In genomic region chr13:95298971-95299627, GRCh38 we compare ENCODE assay signal across 8 cellular contexts. TPM values are rescaled to one million over a fixed set of nuclear protein-coding genes. Genes with fewer than 3 reads are reported as not detected.
A peak's percentile ranks its signal among the peaks of the same experiment; 100 is the strongest.
DNase-seq lines count a peak whose midpoint lies in the region; ATAC-seq and TF ChIP-seq lines count a peak whose summit lies in the region.

No MANE protein-coding gene starts in this region.

- peak overlapping the region; percentile 76 for H4K5ac ChIP-seq in IMR-90 (ENCODE audit: low read depth, low read length)

- in situ Hi-C loops in IMR-90 (cut with MboI; ENCODE audit: low sequenced_read_pairs): no loop called here

- H2BK15ac ChIP-seq in IMR-90 (ENCODE audit: low read depth, low read length) (peak overlapping the region; percentile 50; the same call in 1 of the 3 replicates), mesenchymal stem cell (ENCODE audit: low read depth, poor library complexity, severe bottlenecking) (no peak overlapping the region)

- H3K27ac ChIP-seq in BLaER1 (no peak overlapping the region), IMR-90 (ENCODE audit: insufficient read depth, low read length) (peak overlapping the region; percentile 75; the same call in 1 of the 2 replicates), mesenchymal stem cell (ENCODE audit: low read length, poor library complexity, severe bottlenecking) (peak overlapping the region; percentile 62), ascending aorta (no peak overlapping the region)

- H2AFZ ChIP-seq in IMR-90 (replicated peaks; ENCODE audit: low read length, poor library complexity): no peak overlapping the region
- no peak overlapping the region for H2AFZ ChIP-seq in mesenchymal stem cell (ENCODE audit: low read depth, low read length)

- CTCF ChIA-PET in IMR-90 (lab: Yijun Ruan, JAX): interaction anchor here (0.9 to 3.4 kb wide), 4 partner anchors 13 to 109 kb away, joined by 3 to 17 read pairs (median 7); no protein-coding TSS in a partner anchor

- H3K27me3 Mint-ChIP-seq in activated naive CD8-positive, alpha-beta T cell treated with anti-CD3 and anti-CD28 coated beads, Interleukin-2, amount 50 U/mL, for 24 hours: peaks cover 7% of the 10 kb centered on the region

- 0% methylated on average over 1 of the region's 11 CpGs; no CpG with 5 or more reads in 1 of the 2 experiments for WGBS in IMR-90 (ENCODE audit: extremely low coverage in 2 of 2, insufficient read length in 1 of 2), 2 experiments
- 55% methylated on average over 9 of the region's 11 CpGs for WGBS in mesenchymal stem cell

- H3K9me3 Mint-ChIP-seq in activated naive CD8-positive, alpha-beta T cell treated with anti-CD3 and anti-CD28 coated beads, Interleukin-2, amount 50 U/mL, for 24 hours: no peaks in the 10 kb centered on the region

- no peak for TF ChIP-seq RAD21 in IMR-90 (IDR thresholded peaks at IDR 0.05; ENCODE audit: low read length)

- H3K9me1 ChIP-seq in IMR-90 (ENCODE audit: insufficient read depth, low read length): peaks cover 21% of the 10 kb centered on the region

- peak overlapping the region; percentile 47; the same call in 1 of the 2 replicates for H2BK20ac ChIP-seq in IMR-90 (ENCODE audit: low read depth, low read length)

- ATAC-seq in IMR-90 (ENCODE audit: low read depth) (no peak), HG03432 (IDR thresholded peaks at IDR 0.05; ENCODE audit: unreplicated experiment) (no peak)
- ATAC-seq in activated naive CD8-positive, alpha-beta T cell treated with anti-CD3 and anti-CD28 coated beads, Interleukin-2, amount 50 U/mL, for 24 hours: peak; percentile 61

- peak overlapping the region; percentile 74 for H2AK5ac ChIP-seq in IMR-90 (ENCODE audit: low read depth, low read length)
- H2AK5ac ChIP-seq in mesenchymal stem cell (ENCODE audit: low read length, severe bottlenecking): peak overlapping the region; percentile 76

- H3K18ac ChIP-seq in IMR-90 (ENCODE audit: low read depth, low read length) (peak overlapping the region; percentile 40), mesenchymal stem cell (ENCODE audit: low read depth in 1 of 2, low read length in 2 of 2) (peak overlapping the region in 1 of 2 experiments; percentile 11)

- peak overlapping the region; percentile 74 for H3K4ac ChIP-seq in IMR-90 (ENCODE audit: low read depth, low read length)
- H3K4ac ChIP-seq in mesenchymal stem cell (ENCODE audit: low read depth in 1 of 2, low read length in 2 of 2): no peak overlapping the region

- H3K4me2 ChIP-seq in BLaER1: peak overlapping the region; percentile 94; the same call in 1 of the 2 replicates
- peak overlapping the region; percentile 67 for H3K4me2 ChIP-seq in IMR-90 (ENCODE audit: low read depth, low read length)
- H3K4me2 ChIP-seq in mesenchymal stem cell (ENCODE audit: low read length, poor library complexity, severe bottlenecking): peak overlapping the region; percentile 40

- H4K8ac ChIP-seq in IMR-90 (ENCODE audit: low read depth in 2 of 2, low read length in 2 of 2) (peak overlapping the region in 1 of 2 experiments; percentile 64; a peak in 2 of 4 replicates), mesenchymal stem cell (ENCODE audit: low read length) (no peak overlapping the region)

- H2AK9ac ChIP-seq in IMR-90 (replicated peaks; ENCODE audit: low read depth, low read length, poor library complexity): peak overlapping the region; percentile 21

- H3K4me1 ChIP-seq in BLaER1 (peaks cover 20% of the 10 kb centered on the region), IMR-90 (ENCODE audit: control insufficient read depth, insufficient read depth, low read length) (peaks cover 20% of the 10 kb centered on the region), mesenchymal stem cell (ENCODE audit: control insufficient read depth, insufficient read depth, low read depth, low read length) (peaks cover 18% of the 10 kb centered on the region), BE2C (no peaks in the 10 kb centered on the region; the same call in 1 of the 2 replicates), ascending aorta (peaks cover 0 to 2% of the 10 kb centered on the region in 2 donors)

- TF ChIP-seq CTCF in IMR-90 (conservative IDR thresholded peaks at IDR 0.05; ENCODE audit: low read depth, low read length) (no peak), BE2C (IDR thresholded peaks at IDR 0.05; ENCODE audit: low read depth, low read length) (no peak), ascending aorta (IDR thresholded peaks at IDR 0.05) (no peak)

- peak overlapping the region; percentile 38 for H2BK5ac ChIP-seq in IMR-90 (ENCODE audit: low read depth, low read length, poor library complexity, severe bottlenecking)
- H2BK5ac ChIP-seq in mesenchymal stem cell (ENCODE audit: low read depth, low read length, poor library complexity, severe bottlenecking): no peak overlapping the region

- no peak overlapping the region for H2BK12ac ChIP-seq in mesenchymal stem cell (ENCODE audit: low read length in 2 of 2)

- TF ChIP-seq POLR2A in IMR-90 (IDR thresholded peaks at IDR 0.05; ENCODE audit: low read depth, low read length): no peak

- H3K23ac ChIP-seq in IMR-90 (ENCODE audit: low read depth, low read length) (0 out of 2 replicates have a peak overlapping the region, but pooled peaks have one; percentile 32), mesenchymal stem cell (ENCODE audit: low read length in 2 of 2) (no peak overlapping the region)

- H4K20me1 ChIP-seq in BLaER1 (peaks cover 33% of the 10 kb centered on the region), IMR-90 (ENCODE audit: insufficient read depth, low read length) (peaks cover 39% of the 10 kb centered on the region)

- peak; percentile 94 for DNase-seq in IMR-90
- DNase-seq in activated naive CD8-positive, alpha-beta T cell treated with anti-CD3 and anti-CD28 coated beads, Interleukin-2, amount 50 U/mL, for 24 hours: peak; percentile 18
- peak; percentile 77 for DNase-seq in mesenchymal stem cell
- no peak for DNase-seq in medulla oblongata (ENCODE audit: extremely low spot score)
- no peak for DNase-seq in BE2C
- DNase-seq in ascending aorta (ENCODE audit: low spot score in 2 of 2): no peak

- peaks cover 26 to 77% of the 10 kb centered on the region in 2 experiments for H3K79me1 ChIP-seq in IMR-90 (ENCODE audit: low read depth in 1 of 2, low read length in 2 of 2)
- H3K79me1 ChIP-seq in mesenchymal stem cell (replicated peaks; ENCODE audit: low read length, poor library complexity, severe bottlenecking): peaks cover 8% of the 10 kb centered on the region

- dilution Hi-C loops in IMR-90 (cut with HindIII; ENCODE audit: low sequenced_read_pairs, unreplicated experiment): no loop called here

- TSS peak; percentile 13 for BruUV-seq in IMR-90 (replicated peaks; lab: Mats Ljungman, UMichigan)

- H3K9ac ChIP-seq in BLaER1 (no peak overlapping the region), IMR-90 (ENCODE audit: low read depth, low read length) (no peak overlapping the region), mesenchymal stem cell (ENCODE audit: low read length) (no peak overlapping the region)

- no peak overlapping the region for H3K4me3 ChIP-seq in BLaER1
- H3K4me3 ChIP-seq in IMR-90 (ENCODE audit: insufficient read depth, low read depth, low read length): no peak overlapping the region
- H3K4me3 ChIP-seq in mesenchymal stem cell (ENCODE audit: insufficient read depth in 1 of 2, low read depth in 1 of 2, low read length in 2 of 2): no peak overlapping the region
- H3K4me3 ChIP-seq in BE2C (ENCODE audit: low read depth, low read length): no peak overlapping the region
- H3K4me3 ChIP-seq in ascending aorta: no peak overlapping the region

- intact Hi-C loops in IMR-90 (cut with micrococcal nuclease) (no loop called here), ascending aorta (cut with DNase I) (loop anchor here (10.0 kb wide), 1 partner anchor 106 kb away; no protein-coding TSS in a partner anchor)

- H3K4me1 Mint-ChIP-seq in activated naive CD8-positive, alpha-beta T cell treated with anti-CD3 and anti-CD28 coated beads, Interleukin-2, amount 50 U/mL, for 24 hours: peaks cover 49% of the 10 kb centered on the region

- H3K36me3 ChIP-seq in BLaER1 (peaks cover 9% of the 10 kb centered on the region; the same call in 1 of the 2 replicates), IMR-90 (ENCODE audit: control insufficient read depth, insufficient read depth, low read length) (peaks cover 17% of the 10 kb centered on the region), mesenchymal stem cell (ENCODE audit: control insufficient read depth in 1 of 2, insufficient read depth in 2 of 2, low read depth in 1 of 2, low read length in 2 of 2) (peaks cover 0 to 3% of the 10 kb centered on the region in 2 experiments), BE2C (no peaks in the 10 kb centered on the region), ascending aorta (no peaks in the 10 kb centered on the region)

- peaks cover 16% of the 10 kb centered on the region for H3K36me3 Mint-ChIP-seq in activated naive CD8-positive, alpha-beta T cell treated with anti-CD3 and anti-CD28 coated beads, Interleukin-2, amount 50 U/mL, for 24 hours (ENCODE audit: low read depth)

- POLR2A ChIA-PET in IMR-90 (lab: Charles Lee; ENCODE audit: unreplicated experiment): interaction anchor here (0.6 to 0.9 kb wide), 3 partner anchors 79 to 238 kb away, joined by 3 to 7 read pairs (median 6); no protein-coding TSS in a partner anchor

- no peak overlapping the region for H3K56ac ChIP-seq in IMR-90 (ENCODE audit: extremely low read depth, insufficient read depth, low read length)

- H2BK120ac ChIP-seq in IMR-90 (ENCODE audit: low read depth, low read length): peak overlapping the region; percentile 45
- peak overlapping the region; percentile 11 for H2BK120ac ChIP-seq in mesenchymal stem cell (ENCODE audit: low read depth, low read length)

- no peaks in the 10 kb centered on the region for H3K27me3 ChIP-seq in BLaER1
- H3K27me3 ChIP-seq in IMR-90 (ENCODE audit: control insufficient read depth, insufficient read depth, low read length): no peaks in the 10 kb centered on the region
- H3K27me3 ChIP-seq in mesenchymal stem cell (ENCODE audit: control insufficient read depth in 1 of 2, insufficient read depth in 1 of 2, low read length in 2 of 2): no peaks in the 10 kb centered on the region
- no peaks in the 10 kb centered on the region for H3K27me3 ChIP-seq in BE2C
- H3K27me3 ChIP-seq in ascending aorta: no peaks in the 10 kb centered on the region

- H3K4me3 Mint-ChIP-seq in activated naive CD8-positive, alpha-beta T cell treated with anti-CD3 and anti-CD28 coated beads, Interleukin-2, amount 50 U/mL, for 24 hours: peak overlapping the region; percentile 95

- H3K27ac Mint-ChIP-seq in activated naive CD8-positive, alpha-beta T cell treated with anti-CD3 and anti-CD28 coated beads, Interleukin-2, amount 50 U/mL, for 24 hours: peak overlapping the region; percentile 85

- no peaks in the 10 kb centered on the region for H3K9me3 ChIP-seq in BLaER1
- no peaks in the 10 kb centered on the region for H3K9me3 ChIP-seq in IMR-90 (ENCODE audit: control insufficient read depth, insufficient read depth, low read length)
- H3K9me3 ChIP-seq in mesenchymal stem cell (ENCODE audit: control insufficient read depth, low read length): no peaks in the 10 kb centered on the region
- no peaks in the 10 kb centered on the region; the same call in 1 of the 2 replicates for H3K9me3 ChIP-seq in BE2C
- H3K9me3 ChIP-seq in ascending aorta: no peaks in the 10 kb centered on the region

- peak overlapping the region; percentile 76 for H3K14ac ChIP-seq in IMR-90 (replicated peaks; ENCODE audit: low read depth, low read length)
- no peak overlapping the region for H3K14ac ChIP-seq in mesenchymal stem cell (ENCODE audit: low read length in 2 of 2)

- H4K91ac ChIP-seq in IMR-90 (ENCODE audit: insufficient read depth, low read depth, low read length) (peak overlapping the region; percentile 57; the same call in 1 of the 2 replicates), mesenchymal stem cell (ENCODE audit: low read length) (no peak overlapping the region)

RNA-seq across cellular contexts. Expression of gene ABCC4, which starts 2.2 kb away (rescaled TPM):
- total RNA-seq in IMR-90 (2012; rRNA removed) (41.4 and 56.1 TPM in 2 replicates), ascending aorta (6.7 TPM)
- polyA plus RNA-seq in IMR-90 (2012; rRNA removed): 13.1 and 16.6 TPM in 2 replicates
- 6.5 and 6.8 TPM in 2 replicates for polyA plus RNA-seq in IMR-90 (2012; cell fraction: cytosol; rRNA removed)
- 8.8 and 30.7 TPM in 2 replicates for polyA plus RNA-seq in IMR-90 (2012; cell fraction: nucleus; rRNA removed; ENCODE audit: low replicate concordance)
- polyA plus RNA-seq in mesenchymal stem cell (2013, experiment 1 of 2): 95.0 TPM
- 95.6 TPM for polyA plus RNA-seq in mesenchymal stem cell (2013, experiment 2 of 2)
- polyA plus RNA-seq in BE2C (2012; ENCODE audit: insufficient read depth, insufficient read length, low read depth): 3.4 TPM

Comparison
In these comparisons a context has a peak if more than half of its experiments do, and no peak if none do; other contexts are left out.
1. H3K27ac ChIP-seq: peak in IMR-90 (single experiment) and mesenchymal stem cell (single experiment); none in BLaER1 (single experiment) and ascending aorta (0 of 2).
2. H3K4me2 ChIP-seq: peak in every context shown above with its lines; median percentile 94 in BLaER1; 67 in IMR-90; 40 in mesenchymal stem cell.
3. DNase-seq: peak in IMR-90 (single experiment), activated naive CD8-positive, alpha-beta T cell treated with anti-CD3 and anti-CD28 coated beads, Interleukin-2, amount 50 U/mL, for 24 hours (single experiment) and mesenchymal stem cell (single experiment); none in medulla oblongata (single experiment), BE2C (single experiment) and ascending aorta (0 of 2).